In genomic region chr3:137998643-137999042, GRCh38 we compare ENCODE assay signal across 26 cellular contexts. TPM values are rescaled to one million over a fixed set of nuclear protein-coding genes. Genes with fewer than 3 reads are reported as not detected.
DNase-seq lines count a peak whose midpoint lies in the region; ATAC-seq and TF ChIP-seq lines count a peak whose summit lies in the region.
"Had no signal": no experiment of that assay in that cellular context is flagged by ENCODE, and none has a peak within 500 bp of the region (broad histone marks: within the 10 kb centered on the region; RNA-seq: fewer than 3 reads in every experiment).

No MANE protein-coding gene starts in this region.

- no peaks in the 10 kb centered on the region for H3K79me2 ChIP-seq in hepatocyte
- no peaks in the 10 kb centered on the region for H3K79me2 ChIP-seq in Karpas-422 (ENCODE audit: low read length)

- no peak overlapping the region for H3K4me3 ChIP-seq in hepatocyte
- H3K4me3 ChIP-seq in stomach = peak overlapping the region; percentile 48 to 58 (median 50)
- no peak overlapping the region for H3K4me3 ChIP-seq in Karpas-422 (ENCODE audit: low read length)
- H3K4me3 ChIP-seq in CD8-positive, alpha-beta T cell (ENCODE audit: low read depth, low read length) = no peak overlapping the region
- H3K4me3 ChIP-seq: A549; BLaER1 treated with 17β-estradiol and CSF1 and Interleukin-3, amounts not matched to agents 10 nM and 100 nM; PC-9; SJSA1 had no signal

- H3K9me2 ChIP-seq in hepatocyte (replicated peaks; ENCODE audit: insufficient read depth) = no peaks in the 10 kb centered on the region
- H3K9me2 ChIP-seq in Karpas-422 (replicated peaks; ENCODE audit: insufficient read depth, low read length) = no peaks in the 10 kb centered on the region

- no peak overlapping the region for H3K4me3 Mint-ChIP-seq in CD8-positive, alpha-beta T cell
- H3K4me3 Mint-ChIP-seq: CD4-positive, alpha-beta T cell had no signal

- no peak overlapping the region for H3K9ac ChIP-seq in Karpas-422 (ENCODE audit: low read length)
- H3K9ac ChIP-seq: BLaER1 treated with 17β-estradiol and CSF1 and Interleukin-3, amounts not matched to agents 10 nM and 100 nM; KMS-11 had no signal

- no peaks in the 10 kb centered on the region for H4K20me1 ChIP-seq in hepatocyte (ENCODE audit: insufficient read depth, poor library complexity, severe bottlenecking)
- no peaks in the 10 kb centered on the region for H4K20me1 ChIP-seq in Karpas-422 (ENCODE audit: insufficient read depth, low read depth, low read length)
- H4K20me1 ChIP-seq: BLaER1 treated with 17β-estradiol and CSF1 and Interleukin-3, amounts not matched to agents 10 nM and 100 nM had no signal

- no peak overlapping the region for H2AFZ ChIP-seq in hepatocyte
- H2AFZ ChIP-seq in Karpas-422 (ENCODE audit: low read length) = no peak overlapping the region
- H2AFZ ChIP-seq: PC-9 had no signal

- H3K27ac ChIP-seq in hepatocyte = peak overlapping the region; percentile 57
- H3K27ac ChIP-seq in stomach = peak overlapping the region; percentile 87 to 98 (median 93)
- H3K27ac ChIP-seq in Karpas-422 (ENCODE audit: low read length) = no peak overlapping the region
- H3K27ac ChIP-seq in CD8-positive, alpha-beta T cell (ENCODE audit: low read depth, low read length) = no peak overlapping the region
- H3K27ac ChIP-seq: A549; BLaER1 treated with 17β-estradiol and CSF1 and Interleukin-3, amounts not matched to agents 10 nM and 100 nM; KMS-11; PC-9; SJSA1 had no signal

- intact Hi-C loops in stomach (cut with DNase I; ENCODE audit: low total_unique reads) = no loop called here
- intact Hi-C loops in CD8-positive, alpha-beta T cell (cut with DNase I, micrococcal nuclease) = no loop called here

- peaks cover 11% of the 10 kb centered on the region for H3K9me3 ChIP-seq in hepatocyte (ENCODE audit: low read depth)
- H3K9me3 ChIP-seq in stomach = peaks cover 0 to 18% (median 3%) of the 10 kb centered on the region in 4 donors
- H3K9me3 ChIP-seq in Karpas-422 (ENCODE audit: low read length) = no peaks in the 10 kb centered on the region
- H3K9me3 ChIP-seq in CD8-positive, alpha-beta T cell (ENCODE audit: low read length) = no peaks in the 10 kb centered on the region
- H3K9me3 ChIP-seq: SJSA1 had no signal

- POLR2A ChIA-PET in CD8-positive, alpha-beta T cell (lab: Charles Lee) = no interaction called here

- ATAC-seq in CD8-positive, alpha-beta T cell = no peak
- ATAC-seq: A549 had no signal

- H3K36me3 Mint-ChIP-seq in CD8-positive, alpha-beta T cell = no peaks in the 10 kb centered on the region

- H3K4me2 ChIP-seq in hepatocyte (no peak overlapping the region), Karpas-422 (ENCODE audit: low read depth, low read length, poor library complexity, severe bottlenecking) (no peak overlapping the region)
- H3K4me2 ChIP-seq: A549; BLaER1 treated with 17β-estradiol and CSF1 and Interleukin-3, amounts not matched to agents 10 nM and 100 nM; KMS-11; PC-9 had no signal

- H3K9me3 Mint-ChIP-seq in CD8-positive, alpha-beta T cell = peaks cover 9% of the 10 kb centered on the region
- H3K9me3 Mint-ChIP-seq: CD4-positive, alpha-beta T cell had no signal

- H3K27ac Mint-ChIP-seq in CD8-positive, alpha-beta T cell = no peak overlapping the region
- H3K27ac Mint-ChIP-seq: CD4-positive, alpha-beta T cell had no signal

- H3K4me1 ChIP-seq in hepatocyte (ENCODE audit: insufficient read depth) (no peaks in the 10 kb centered on the region), stomach (peaks cover 0 to 11% (median 0%) of the 10 kb centered on the region in 4 donors), Karpas-422 (ENCODE audit: low read length) (no peaks in the 10 kb centered on the region)
- no peaks in the 10 kb centered on the region for H3K4me1 ChIP-seq in CD8-positive, alpha-beta T cell (ENCODE audit: insufficient read depth, low read length)
- H3K4me1 ChIP-seq: A549, SJSA1 had no signal

- peaks cover 13% of the 10 kb centered on the region for H3K27me3 Mint-ChIP-seq in CD8-positive, alpha-beta T cell (ENCODE audit: low read depth)

- TF ChIP-seq POLR2A in stomach (IDR thresholded peaks at IDR 0.05) = peak in 3 of 4 donors; percentile 53 to 97 (median 77)

- no peak for TF ChIP-seq EP300 in stomach (IDR thresholded peaks at IDR 0.05)

- no peaks in the 10 kb centered on the region for H3K27me3 ChIP-seq in hepatocyte
- H3K27me3 ChIP-seq in stomach = peaks cover 0 to 12% (median 0%) of the 10 kb centered on the region in 3 donors
- no peaks in the 10 kb centered on the region for H3K27me3 ChIP-seq in Karpas-422 (ENCODE audit: low read length)
- no peaks in the 10 kb centered on the region for H3K27me3 ChIP-seq in CD8-positive, alpha-beta T cell (ENCODE audit: insufficient read depth, low read length)
- H3K27me3 ChIP-seq: BLaER1 treated with 17β-estradiol and CSF1 and Interleukin-3, amounts not matched to agents 10 nM and 100 nM; SJSA1 had no signal

- TF ChIP-seq CTCF in hepatocyte (IDR thresholded peaks at IDR 0.05; ENCODE audit: poor library complexity) (no peak), stomach (IDR thresholded peaks at IDR 0.05) (no peak)
- TF ChIP-seq CTCF in CD8-positive, alpha-beta T cell (IDR thresholded peaks at IDR 0.05) = no peak

- peak; percentile 55 for DNase-seq in DMS53 (lab: John Stamatoyannopoulos, UW)
- peak; percentile 43 for DNase-seq in NCI-H2171 (lab: John Stamatoyannopoulos, UW)
- DNase-seq in hepatocyte (ENCODE audit: low spot score) = no peak
- DNase-seq in stomach = peak; percentile 88
- DNase-seq in Karpas-422 = no peak
- no peak for DNase-seq in activated T-cell treated with anti-CD3 and anti-CD28 coated beads, Interleukin-2, amount 50 U/mL, for 1 hour
- DNase-seq in CD8-positive, alpha-beta T cell = no peak
- DNase-seq: AML-193; Caco-2; CD4-positive, alpha-beta T cell; H7; IMR-90; NCI-H1048; NCI-H1417; NCI-H187; NCI-H2081 treated with DMSO at 0.1 percent for 48 hours; NCI-H524; PC-9; Right ventricle myocardium superior; RPMI8226 had no signal

- 89% methylated on average over 14 of the region's 14 CpGs for WGBS in hepatocyte (ENCODE audit: low lambda C conversion rate, missing lambda C conversion rate)
- 34 to 76% (median 54%) methylated on average over 14 of the region's 14 CpGs for WGBS in stomach, 5 donors

- no peaks in the 10 kb centered on the region for H3K4me1 Mint-ChIP-seq in CD8-positive, alpha-beta T cell (ENCODE audit: low read depth)

- no peaks in the 10 kb centered on the region for H3K36me3 ChIP-seq in hepatocyte (replicated peaks; ENCODE audit: insufficient read depth, low read depth)
- H3K36me3 ChIP-seq in stomach = no peaks in the 10 kb centered on the region
- H3K36me3 ChIP-seq in Karpas-422 (ENCODE audit: insufficient read depth, low read length) = no peaks in the 10 kb centered on the region
- no peaks in the 10 kb centered on the region for H3K36me3 ChIP-seq in CD8-positive, alpha-beta T cell (ENCODE audit: insufficient read depth, low read length)
- H3K36me3 ChIP-seq: BLaER1 treated with 17β-estradiol and CSF1 and Interleukin-3, amounts not matched to agents 10 nM and 100 nM; SJSA1 had no signal

- CTCF ChIA-PET in CD8-positive, alpha-beta T cell (lab: Charles Lee) = no interaction called here

RNA-seq across cellular contexts. Expression of gene CLDN18, which starts 11.3 kb away (rescaled TPM):
- 73.0 and 91.5 TPM in 2 replicates for total RNA-seq in hepatocyte
- 25.7 and 36.4 TPM in 2 replicates for polyA plus RNA-seq in hepatocyte
- 1,000 to 10,000 TPM in 1 of 5 donors, 100 to 1,000 TPM in 2, 1 to 10 TPM in 2; 1.4 to 1,096 (median 161) TPM for total RNA-seq in stomach
- polyA plus RNA-seq in stomach = 100 to 1,000 TPM; 128 to 441 (median 211) TPM
- not detected in 2 replicates for total RNA-seq in Karpas-422 (2014; rRNA removed; shearing (Covaris generic); ENCODE audit: low replicate concordance)
- not detected for total RNA-seq in CD8-positive, alpha-beta T cell
- total RNA-seq: Caco-2; CD4-positive, alpha-beta T cell; Daoy; G401; IMR-90; PC-9; Right ventricle myocardium superior; SJSA1 had no signal
- polyA plus RNA-seq: A549, IMR-90 had no signal

Comparison
In these comparisons a context has a peak if more than half of its experiments do, and no peak if none do; other contexts are left out.
1. DNase-seq: peak in DMS53 (single experiment), NCI-H2171 (single experiment) and stomach (single experiment); none in hepatocyte (single experiment), Karpas-422 (single experiment), activated T-cell treated with anti-CD3 and anti-CD28 coated beads, Interleukin-2, amount 50 U/mL, for 1 hour (single experiment) and CD8-positive, alpha-beta T cell (0 of 7).
2. H3K27ac ChIP-seq: peak in hepatocyte (single experiment) and stomach (5 of 5); none in Karpas-422 (single experiment) and CD8-positive, alpha-beta T cell (single experiment).
3. H3K4me3 ChIP-seq: peak in stomach (4 of 4); none in hepatocyte (single experiment), Karpas-422 (single experiment) and CD8-positive, alpha-beta T cell (single experiment).